In genomic region chr3:71754610-71755253, GRCh38 we compare ENCODE assay signal across 8 cellular contexts. TPM values are rescaled to one million over a fixed set of nuclear protein-coding genes. Genes with fewer than 3 reads are reported as not detected.
A peak's percentile ranks its signal among the peaks of the same experiment; 100 is the strongest.
DNase-seq lines count a peak whose midpoint lies in the region; ATAC-seq and TF ChIP-seq lines count a peak whose summit lies in the region.

No MANE protein-coding gene starts in this region.

- TF ChIP-seq CTCF in mucosa of descending colon (IDR thresholded peaks at IDR 0.05): no peak

- H3K9me3 ChIP-seq in iPS-18c (ENCODE audit: control insufficient read depth, insufficient read depth, low read length) (no peaks in the 10 kb centered on the region), mucosa of descending colon (no peaks in the 10 kb centered on the region)

- DNase-seq in DMS53 (lab: John Stamatoyannopoulos, UW): peak; percentile 38
- DNase-seq in DMS53 treated with DMSO at 0.1 percent for 48 hours (lab: John Stamatoyannopoulos, UW; ENCODE audit: unreplicated experiment): no peak
- DNase-seq in activated T-helper 1 cell treated with anti-CD3 and anti-CD28 coated beads, Interleukin-12 subunit alpha, Interleukin-12 subunit beta, Interleukin-2, Interleukin-4 antibody, amounts not matched to agents 30 ng/mL and 10 ng/mL and 1 ng/mL, durations not matched to agents 14 hours and 24 hours and 36 hours (ENCODE audit: low spot score): no peak
- DNase-seq in Kasumi-1 (lab: John Stamatoyannopoulos, UW): no peak
- DNase-seq in NCI-H1694 treated with DMSO at 0.1 percent for 48 hours (lab: John Stamatoyannopoulos, UW): no peak
- DNase-seq in mucosa of descending colon: no peak

- no peaks in the 10 kb centered on the region for H3K36me3 ChIP-seq in mucosa of descending colon (ENCODE audit: low read depth)

- no peak overlapping the region for H3K27ac ChIP-seq in skin epidermis

- no peak for ATAC-seq in mucosa of descending colon

- H3K4me3 ChIP-seq in iPS-18c (ENCODE audit: insufficient read depth, low read depth, low read length) (peak overlapping the region; percentile 69; the same call in 1 of the 2 replicates), skin epidermis (peak overlapping the region; percentile 19 to 55 (median 34)), mucosa of descending colon (no peak overlapping the region)

- H3K27ac Mint-ChIP-seq in activated T-helper 1 cell treated with anti-CD3 and anti-CD28 coated beads, Interleukin-12 subunit alpha, Interleukin-12 subunit beta, Interleukin-2, Interleukin-4 antibody, amounts not matched to agents 30 ng/mL and 10 ng/mL and 1 ng/mL, durations not matched to agents 14 hours and 24 hours and 36 hours: no peak overlapping the region

- peaks cover 4% of the 10 kb centered on the region for H3K4me1 Mint-ChIP-seq in activated T-helper 1 cell treated with anti-CD3 and anti-CD28 coated beads, Interleukin-12 subunit alpha, Interleukin-12 subunit beta, Interleukin-2, Interleukin-4 antibody, amounts not matched to agents 30 ng/mL and 10 ng/mL and 1 ng/mL, durations not matched to agents 14 hours and 24 hours and 36 hours (ENCODE audit: low read depth)

- H3K4me1 ChIP-seq in mucosa of descending colon (ENCODE audit: low read depth): peaks cover 2% of the 10 kb centered on the region

- H3K27me3 Mint-ChIP-seq in activated T-helper 1 cell treated with anti-CD3 and anti-CD28 coated beads, Interleukin-12 subunit alpha, Interleukin-12 subunit beta, Interleukin-2, Interleukin-4 antibody, amounts not matched to agents 30 ng/mL and 10 ng/mL and 1 ng/mL, durations not matched to agents 14 hours and 24 hours and 36 hours (ENCODE audit: insufficient read depth): peaks cover 60% of the 10 kb centered on the region

- no peaks in the 10 kb centered on the region for H3K36me3 Mint-ChIP-seq in activated T-helper 1 cell treated with anti-CD3 and anti-CD28 coated beads, Interleukin-12 subunit alpha, Interleukin-12 subunit beta, Interleukin-2, Interleukin-4 antibody, amounts not matched to agents 30 ng/mL and 10 ng/mL and 1 ng/mL, durations not matched to agents 14 hours and 24 hours and 36 hours (ENCODE audit: low read depth)

- H3K4me3 Mint-ChIP-seq in activated T-helper 1 cell treated with anti-CD3 and anti-CD28 coated beads, Interleukin-12 subunit alpha, Interleukin-12 subunit beta, Interleukin-2, Interleukin-4 antibody, amounts not matched to agents 30 ng/mL and 10 ng/mL and 1 ng/mL, durations not matched to agents 14 hours and 24 hours and 36 hours: peak overlapping the region; percentile 77

- intact Hi-C loops in activated T-helper 1 cell treated with anti-CD3 and anti-CD28 coated beads, Interleukin-12 subunit alpha, Interleukin-12 subunit beta, Interleukin-2, Interleukin-4 antibody, amounts not matched to agents 30 ng/mL and 10 ng/mL and 1 ng/mL, durations not matched to agents 14 hours and 24 hours and 36 hours (cut with micrococcal nuclease): loop anchor here (2.0 kb wide), 1 partner anchor 30 kb away; the partner anchor contains the start of gene PROK2
- intact Hi-C loops in mucosa of descending colon (cut with DNase I, micrococcal nuclease): no loop called here

- H3K9me3 Mint-ChIP-seq in activated T-helper 1 cell treated with anti-CD3 and anti-CD28 coated beads, Interleukin-12 subunit alpha, Interleukin-12 subunit beta, Interleukin-2, Interleukin-4 antibody, amounts not matched to agents 30 ng/mL and 10 ng/mL and 1 ng/mL, durations not matched to agents 14 hours and 24 hours and 36 hours: no peaks in the 10 kb centered on the region

RNA-seq across cellular contexts. Expression of gene GPR27, which starts 1.1 kb away (rescaled TPM):
- total RNA-seq in activated T-helper 1 cell treated with anti-CD3 and anti-CD28 coated beads, Interleukin-12 subunit alpha, Interleukin-12 subunit beta, Interleukin-2, Interleukin-4 antibody, amounts not matched to agents 30 ng/mL and 10 ng/mL and 1 ng/mL, durations not matched to agents 14 hours and 24 hours and 36 hours: 0.70 and 1.3 TPM in 2 replicates
- total RNA-seq in mucosa of descending colon: 1 to 10 TPM in 1 of 3 donors, under 1 TPM in 2; 0.14 to 2.1 (median 0.39) TPM

RNA-seq across cellular contexts. Expression of gene EIF4E3, which starts 29.5 kb away (rescaled TPM):
- total RNA-seq in activated T-helper 1 cell treated with anti-CD3 and anti-CD28 coated beads, Interleukin-12 subunit alpha, Interleukin-12 subunit beta, Interleukin-2, Interleukin-4 antibody, amounts not matched to agents 30 ng/mL and 10 ng/mL and 1 ng/mL, durations not matched to agents 14 hours and 24 hours and 36 hours: 20.6 and 21.8 TPM in 2 replicates
- 10 to 100 TPM; 40.6 to 57.1 (median 48.4) TPM for total RNA-seq in mucosa of descending colon

RNA-seq across cellular contexts. Expression of gene PROK2, which starts 30.2 kb away (rescaled TPM):
- not detected in 2 replicates for total RNA-seq in activated T-helper 1 cell treated with anti-CD3 and anti-CD28 coated beads, Interleukin-12 subunit alpha, Interleukin-12 subunit beta, Interleukin-2, Interleukin-4 antibody, amounts not matched to agents 30 ng/mL and 10 ng/mL and 1 ng/mL, durations not matched to agents 14 hours and 24 hours and 36 hours
- total RNA-seq in mucosa of descending colon: under 1 TPM in 1 of 3 donors, not detected in 2; 0.46 TPM
